Comparison of ENCODE assay signal across 18 cellular contexts in genomic region chr9:89474939-89475338, GRCh38. TPM values are rescaled to one million over a fixed set of nuclear protein-coding genes. Genes with fewer than 3 reads are reported as not detected.
DNase-seq lines count a peak whose midpoint lies in the region; ATAC-seq and TF ChIP-seq lines count a peak whose summit lies in the region.
"Had no signal": no experiment of that assay in that cellular context is flagged by ENCODE, and none has a peak within 500 bp of the region (broad histone marks: within the 10 kb centered on the region; RNA-seq: fewer than 3 reads in every experiment).

No MANE protein-coding gene starts in this region.

- peaks cover 15 to 71% (median 60%) of the 10 kb centered on the region in 4 donors for H3K4me1 ChIP-seq in stomach

- no peaks in the 10 kb centered on the region for H3K27me3 ChIP-seq in stomach

- WGBS in stomach, 5 donors, result 79 to 100% (median 84%) methylated on average over 1 to 3 of the region's 3 CpGs

- TF ChIP-seq CTCF in stomach (IDR thresholded peaks at IDR 0.05) (no peak), endothelial cell (IDR thresholded peaks at IDR 0.05; ENCODE audit: unreplicated experiment) (no peak)

- H3K4me3 ChIP-seq in stomach, result no peak overlapping the region
- H3K4me3 ChIP-seq: SJSA1 had no signal

- H3K36me3 ChIP-seq in stomach, result peaks cover 0 to 7% (median 7%) of the 10 kb centered on the region in 4 donors
- H3K36me3 ChIP-seq: SJSA1 had no signal

- no peak for ATAC-seq in activated CD8-positive, alpha-beta memory T cell treated with anti-CD3 and anti-CD28 coated beads, Interleukin-2, amount 10 ng/mL, durations not matched to agents 7 days and 5 days
- no peak for ATAC-seq in T-helper 17 cell
- ATAC-seq in effector memory CD8-positive, alpha-beta T cell (replicated peaks), result no peak
- no peak for ATAC-seq in HG03571 (IDR thresholded peaks at IDR 0.05; ENCODE audit: unreplicated experiment)

- intact Hi-C loops in stomach (cut with DNase I; ENCODE audit: low total_unique reads), result no loop called here

- H3K4me1 Mint-ChIP-seq in activated CD8-positive, alpha-beta memory T cell treated with anti-CD3 and anti-CD28 coated beads, Interleukin-2, amount 10 ng/mL, durations not matched to agents 7 days and 5 days, result peaks cover 96% of the 10 kb centered on the region
- H3K4me1 Mint-ChIP-seq in T-helper 17 cell (peaks cover 78% of the 10 kb centered on the region), endothelial cell (ENCODE audit: unreplicated experiment) (peaks cover 23% of the 10 kb centered on the region)
- H3K4me1 Mint-ChIP-seq in effector memory CD8-positive, alpha-beta T cell (ENCODE audit: low read depth in 2 of 2), result peaks cover 75 to 89% of the 10 kb centered on the region in 2 donors

- H3K27ac Mint-ChIP-seq in activated CD8-positive, alpha-beta memory T cell treated with anti-CD3 and anti-CD28 coated beads, Interleukin-2, amount 10 ng/mL, durations not matched to agents 7 days and 5 days, result no peak overlapping the region
- H3K27ac Mint-ChIP-seq in T-helper 17 cell, result peak overlapping the region; percentile 99
- peak overlapping the region; percentile 64 to 96 for H3K27ac Mint-ChIP-seq in effector memory CD8-positive, alpha-beta T cell
- H3K27ac Mint-ChIP-seq in endothelial cell (ENCODE audit: unreplicated experiment), result no peak overlapping the region
- H3K27ac Mint-ChIP-seq: memory B cell had no signal

- TF ChIP-seq EP300 in stomach (IDR thresholded peaks at IDR 0.05), result no peak

- DNase-seq in activated CD8-positive, alpha-beta memory T cell treated with anti-CD3 and anti-CD28 coated beads for 24 hours, result peak; percentile 60
- DNase-seq in activated CD8-positive, alpha-beta memory T cell treated with anti-CD3 and anti-CD28 coated beads, Interleukin-2, amount 10 ng/mL, durations not matched to agents 7 days and 5 days, result no peak
- DNase-seq in T-helper 17 cell, result no peak
- no peak for DNase-seq in effector memory CD8-positive, alpha-beta T cell
- DNase-seq in stomach, result no peak
- no peak for DNase-seq in midbrain (lab: John Stamatoyannopoulos, UW)
- no peak for DNase-seq in endothelial cell (ENCODE audit: low spot score)
- DNase-seq: ACHN; cerebellar nuclear complex; GF-D8; H9; NCI-H1930; NCI-H526 treated with DMSO at 0.1 percent for 48 hours; OCI-M1; stimulated activated CD4-positive, alpha-beta T cell treated with anti-CD3 and anti-CD28 coated beads, Interleukin-4, amount 100 ng/mL, for 24 hours had no signal

- no peak overlapping the region for H3K4me3 Mint-ChIP-seq in activated CD8-positive, alpha-beta memory T cell treated with anti-CD3 and anti-CD28 coated beads, Interleukin-2, amount 10 ng/mL, durations not matched to agents 7 days and 5 days
- H3K4me3 Mint-ChIP-seq in T-helper 17 cell (peak overlapping the region; percentile 67), endothelial cell (ENCODE audit: unreplicated experiment) (no peak overlapping the region)
- peak overlapping the region; percentile 49 to 92 for H3K4me3 Mint-ChIP-seq in effector memory CD8-positive, alpha-beta T cell
- H3K4me3 Mint-ChIP-seq: H9, memory B cell had no signal

- H3K9me3 ChIP-seq in T-helper 17 cell (ENCODE audit: control insufficient read depth, low read length, poor library complexity, severe bottlenecking), result no peaks in the 10 kb centered on the region
- H3K9me3 ChIP-seq in stomach, result no peaks in the 10 kb centered on the region
- H3K9me3 ChIP-seq: SJSA1 had no signal

- TF ChIP-seq POLR2A in stomach (IDR thresholded peaks at IDR 0.05), result no peak

- H3K27me3 Mint-ChIP-seq in activated CD8-positive, alpha-beta memory T cell treated with anti-CD3 and anti-CD28 coated beads, Interleukin-2, amount 10 ng/mL, durations not matched to agents 7 days and 5 days, result no peaks in the 10 kb centered on the region
- H3K27me3 Mint-ChIP-seq in T-helper 17 cell (no peaks in the 10 kb centered on the region), endothelial cell (ENCODE audit: unreplicated experiment) (peaks cover 6% of the 10 kb centered on the region)
- H3K27me3 Mint-ChIP-seq in effector memory CD8-positive, alpha-beta T cell, result no peaks in the 10 kb centered on the region
- H3K27me3 Mint-ChIP-seq: memory B cell had no signal

- no peaks in the 10 kb centered on the region for H3K9me3 Mint-ChIP-seq in activated CD8-positive, alpha-beta memory T cell treated with anti-CD3 and anti-CD28 coated beads, Interleukin-2, amount 10 ng/mL, durations not matched to agents 7 days and 5 days (ENCODE audit: low read depth)
- H3K9me3 Mint-ChIP-seq in effector memory CD8-positive, alpha-beta T cell, result no peaks in the 10 kb centered on the region
- H3K9me3 Mint-ChIP-seq in endothelial cell (ENCODE audit: unreplicated experiment), result no peaks in the 10 kb centered on the region
- H3K9me3 Mint-ChIP-seq: H9, memory B cell had no signal

- peak overlapping the region in 4 of 5 donors; percentile 6 to 73 (median 57) for H3K27ac ChIP-seq in stomach
- H3K27ac ChIP-seq: SJSA1 had no signal

- CTCF ChIA-PET in activated CD8-positive, alpha-beta memory T cell treated with anti-CD3 and anti-CD28 coated beads, Interleukin-2, amount 10 ng/mL, durations not matched to agents 7 days and 5 days (lab: Charles Lee), result interaction anchor here (1.0 to 2.8 kb wide), 4 partner anchors 12 to 74 kb away, joined by 3 to 15 read pairs (median 4); no protein-coding TSS in a partner anchor

- H3K36me3 Mint-ChIP-seq in activated CD8-positive, alpha-beta memory T cell treated with anti-CD3 and anti-CD28 coated beads, Interleukin-2, amount 10 ng/mL, durations not matched to agents 7 days and 5 days, result peaks cover 88% of the 10 kb centered on the region
- H3K36me3 Mint-ChIP-seq in T-helper 17 cell (ENCODE audit: low read depth), result peaks cover 14% of the 10 kb centered on the region
- peaks cover 54% of the 10 kb centered on the region for H3K36me3 Mint-ChIP-seq in effector memory CD8-positive, alpha-beta T cell (ENCODE audit: insufficient read depth)
- no peaks in the 10 kb centered on the region for H3K36me3 Mint-ChIP-seq in endothelial cell (ENCODE audit: low read depth, unreplicated experiment)

RNA-seq across cellular contexts. Expression of gene SEMA4D, which starts 23.0 kb away (rescaled TPM):
- total RNA-seq in activated CD8-positive, alpha-beta memory T cell treated with anti-CD3 and anti-CD28 coated beads, Interleukin-2, amount 10 ng/mL, durations not matched to agents 7 days and 5 days, result 100 to 1,000 TPM; 408 to 525 TPM
- total RNA-seq in T-helper 17 cell (100 to 1,000 TPM; 250 to 312 TPM), stomach (10 to 100 TPM; 11.1 to 43.3 (median 28.8) TPM), endothelial cell (ENCODE audit: unreplicated experiment) (14.8 TPM)
- polyA plus RNA-seq in stomach, result 10 to 100 TPM in 1 of 3 donors, 1 to 10 TPM in 2; 4.9 to 10.9 (median 8.4) TPM

Comparison
In these comparisons a context has a peak if more than half of its experiments do, and no peak if none do; other contexts are left out.
1. H3K27ac Mint-ChIP-seq: peak in T-helper 17 cell (single experiment) and effector memory CD8-positive, alpha-beta T cell (2 of 2); none in activated CD8-positive, alpha-beta memory T cell treated with anti-CD3 and anti-CD28 coated beads, Interleukin-2, amount 10 ng/mL, durations not matched to agents 7 days and 5 days (single experiment) and endothelial cell (single experiment).
2. H3K4me3 Mint-ChIP-seq: peak in T-helper 17 cell (single experiment) and effector memory CD8-positive, alpha-beta T cell (2 of 2); none in activated CD8-positive, alpha-beta memory T cell treated with anti-CD3 and anti-CD28 coated beads, Interleukin-2, amount 10 ng/mL, durations not matched to agents 7 days and 5 days (single experiment) and endothelial cell (single experiment).
3. RNA of gene SEMA4D, which starts 23.0 kb away (total RNA-seq): 408 to 525 TPM in activated CD8-positive, alpha-beta memory T cell treated with anti-CD3 and anti-CD28 coated beads, Interleukin-2, amount 10 ng/mL, durations not matched to agents 7 days and 5 days and 250 to 312 TPM in T-helper 17 cell; 11.1 to 43.3 TPM in stomach and 14.8 TPM in endothelial cell (single experiment); every median in the first group is over 4 times any median in the second.